ENCODE assay signal across 16 cellular contexts in the genomic region with DNA sequence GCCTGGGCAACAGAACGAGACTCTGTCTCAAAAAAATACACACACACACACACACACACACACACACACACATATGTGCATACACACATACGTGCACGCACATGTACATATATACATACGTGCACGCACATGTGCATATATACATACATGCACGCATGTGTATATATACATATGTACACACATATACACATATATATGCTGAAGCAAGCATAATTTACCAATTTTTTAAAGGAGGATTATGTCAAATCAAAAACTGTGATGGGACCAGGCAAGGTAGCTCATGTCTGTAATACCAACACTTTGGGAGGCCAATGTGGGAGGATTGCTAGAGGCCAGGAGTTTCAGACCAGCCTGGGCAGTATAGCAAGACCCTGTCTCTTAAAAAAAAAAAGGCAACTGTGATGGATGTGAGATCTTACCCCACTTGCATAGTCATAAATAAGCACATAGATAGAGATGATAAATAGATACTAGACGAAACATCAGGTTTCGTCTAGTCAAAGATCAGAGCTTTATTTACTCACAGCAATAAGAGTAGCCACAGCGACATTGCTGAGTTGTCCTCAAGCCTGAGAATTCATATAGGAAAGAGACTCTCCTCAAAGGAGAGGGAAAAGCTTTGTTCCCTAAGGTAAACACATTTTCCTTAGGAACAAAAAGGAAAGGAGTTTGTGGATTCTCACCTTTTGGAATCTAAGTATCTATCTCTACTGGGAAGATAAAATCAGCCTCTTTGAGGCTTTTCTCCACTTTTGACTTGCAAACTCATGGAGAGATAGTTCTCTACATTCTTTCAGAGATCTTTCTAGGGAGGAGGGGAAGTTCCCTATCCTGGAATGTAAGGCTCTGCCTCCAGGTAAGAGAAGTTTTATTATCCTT.
DNase-seq lines count a peak whose midpoint lies in the region; ATAC-seq and TF ChIP-seq lines count a peak whose summit lies in the region.
"Had no signal": no experiment of that assay in that cellular context is flagged by ENCODE, and none has a peak within 500 bp of the region (broad histone marks: within the 10 kb centered on the region; RNA-seq: fewer than 3 reads in every experiment).

No MANE protein-coding gene starts in this region.

- ATAC-seq in T-helper 17 cell, result no peak

- no peaks in the 10 kb centered on the region for H3K27me3 ChIP-seq in ACC112 (ENCODE audit: insufficient read depth, low read length)

- H3K36me3 ChIP-seq in ACC112 (ENCODE audit: insufficient read depth, low read length), result no peaks in the 10 kb centered on the region

- no peaks in the 10 kb centered on the region for H3K27me3 Mint-ChIP-seq in T-helper 17 cell
- H3K27me3 Mint-ChIP-seq in immature natural killer cell (ENCODE audit: low read depth in 3 of 3), result no peaks in the 10 kb centered on the region
- H3K27me3 Mint-ChIP-seq: activated CD4-positive, alpha-beta T cell treated with anti-CD3 and anti-CD28 coated beads, Interleukin-2, amount 10 ng/mL, durations not matched to agents 24 days and 14 days had no signal

- H3K79me2 ChIP-seq in ACC112 (ENCODE audit: control insufficient read depth, insufficient read depth, low read length, unreplicated experiment), result no peaks in the 10 kb centered on the region

- TF ChIP-seq CTCF in GM12864 (IDR thresholded peaks at IDR 0.05; ENCODE audit: low read depth, low read length, missing control alignments), result no peak

- H3K27ac Mint-ChIP-seq in T-helper 17 cell (peak overlapping the region; percentile 34), immature natural killer cell (peak overlapping the region in 5 of 6 donors; percentile 61 to 92 (median 82))
- H3K27ac Mint-ChIP-seq: HFFc6 had no signal

- H3K4me1 ChIP-seq in ACC112 (ENCODE audit: control insufficient read depth, insufficient read depth, low read length, unreplicated experiment), result no peaks in the 10 kb centered on the region

- H3K4me1 Mint-ChIP-seq in T-helper 17 cell (peaks cover 35% of the 10 kb centered on the region), immature natural killer cell (peaks cover 19 to 45% of the 10 kb centered on the region in 2 donors)

- H3K4me3 ChIP-seq in ACC112 (ENCODE audit: low read depth, low read length), result no peak overlapping the region
- peak overlapping the region; percentile 43; the same call in 1 of the 2 replicates for H3K4me3 ChIP-seq in GM12864 (ENCODE audit: low read depth, low read length)

- H3K9me3 ChIP-seq in T-helper 17 cell (ENCODE audit: control insufficient read depth, low read length, poor library complexity, severe bottlenecking), result no peaks in the 10 kb centered on the region

- H3K4me3 Mint-ChIP-seq in T-helper 17 cell (peak overlapping the region; percentile 58), immature natural killer cell (peak overlapping the region in 4 of 5 donors; percentile 67 to 95 (median 82))
- H3K4me3 Mint-ChIP-seq: HFFc6 had no signal

- no peak overlapping the region for H3K27ac ChIP-seq in ACC112 (ENCODE audit: low read depth, low read length)

- H2AFZ ChIP-seq in ACC112 (ENCODE audit: low read length, unreplicated experiment), result peak overlapping the region; percentile 1

- no peaks in the 10 kb centered on the region for H3K9me3 Mint-ChIP-seq in immature natural killer cell

- no peaks in the 10 kb centered on the region for H3K36me3 Mint-ChIP-seq in T-helper 17 cell (ENCODE audit: low read depth)
- peaks cover 0 to 4% (median 4%) of the 10 kb centered on the region in 3 donors for H3K36me3 Mint-ChIP-seq in immature natural killer cell

- no peak for DNase-seq in GM12864 (ENCODE audit: low read depth)
- no peak for DNase-seq in T-helper 17 cell
- DNase-seq in immature natural killer cell, result no peak
- no peak for DNase-seq in NCI-H1417 treated with DMSO at 0.1 percent for 48 hours (lab: John Stamatoyannopoulos, UW)
- no peak for DNase-seq in GM19238 (ENCODE audit: insufficient read length, low spot score)
- DNase-seq in NCI-H524 treated with DMSO at 0.1 percent for 48 hours (lab: John Stamatoyannopoulos, UW), result no peak
- no peak for DNase-seq in GOT3 (lab: John Stamatoyannopoulos, UW)
- DNase-seq: activated CD4-positive, alpha-beta T cell treated with anti-CD3 and anti-CD28 coated beads, Interleukin-2, amount 10 ng/mL, durations not matched to agents 24 days and 14 days; caudate nucleus; DMS79; HFFc6; mammary epithelial cell; NCI-H1694; NCI-H446 treated with DMSO at 0.1 percent for 48 hours; nucleus accumbens had no signal
